In genomic region chr11:96943970-96944369, GRCh38 we compare ENCODE assay signal across 17 cellular contexts.
A peak's percentile ranks its signal among the peaks of the same experiment; 100 is the strongest.
DNase-seq lines count a peak whose midpoint lies in the region; ATAC-seq and TF ChIP-seq lines count a peak whose summit lies in the region.
"Had no signal": no experiment of that assay in that cellular context is flagged by ENCODE, and none has a peak within 500 bp of the region (broad histone marks: within the 10 kb centered on the region; RNA-seq: fewer than 3 reads in every experiment).

No MANE protein-coding gene starts in this region.

- no peak for TF ChIP-seq EP300 in upper lobe of left lung (IDR thresholded peaks at IDR 0.05)

- no peak overlapping the region for H3K27ac Mint-ChIP-seq in endothelial cell (ENCODE audit: unreplicated experiment)

- H3K79me2 ChIP-seq in PC-3 (ENCODE audit: low read length) (no peaks in the 10 kb centered on the region), smooth muscle cell (ENCODE audit: low read depth) (no peaks in the 10 kb centered on the region)

- H3K27me3 Mint-ChIP-seq in endothelial cell (ENCODE audit: unreplicated experiment): no peaks in the 10 kb centered on the region

- H3K36me3 ChIP-seq in left ventricle myocardium inferior (no peaks in the 10 kb centered on the region), heart right ventricle (no peaks in the 10 kb centered on the region), PC-3 (ENCODE audit: low read depth, low read length) (no peaks in the 10 kb centered on the region), smooth muscle cell (ENCODE audit: low read depth) (no peaks in the 10 kb centered on the region), upper lobe of left lung (no peaks in the 10 kb centered on the region)

- H3K4me1 ChIP-seq in left ventricle myocardium inferior (no peaks in the 10 kb centered on the region), heart right ventricle (no peaks in the 10 kb centered on the region), PC-3 (ENCODE audit: insufficient read depth, low read length) (no peaks in the 10 kb centered on the region), smooth muscle cell (ENCODE audit: low read depth) (no peaks in the 10 kb centered on the region), upper lobe of left lung (no peaks in the 10 kb centered on the region)
- H3K4me1 ChIP-seq: A549 had no signal

- H3K4me2 ChIP-seq in PC-3 (ENCODE audit: low read length) (no peak overlapping the region), smooth muscle cell (no peak overlapping the region)
- H3K4me2 ChIP-seq: A549 had no signal

- 59 to 63% methylated on average over 1 of the region's 1 CpG for WGBS in heart right ventricle, 2 donors
- WGBS in smooth muscle cell (ENCODE audit: low lambda C conversion rate): 85% methylated on average over 1 of the region's 1 CpG
- 80 to 85% methylated on average over 1 of the region's 1 CpG for WGBS in upper lobe of left lung, 2 donors

- no peaks in the 10 kb centered on the region for H3K27me3 ChIP-seq in left ventricle myocardium inferior (ENCODE audit: low read depth)
- H3K27me3 ChIP-seq in heart right ventricle: no peaks in the 10 kb centered on the region
- no peaks in the 10 kb centered on the region for H3K27me3 ChIP-seq in PC-3 (ENCODE audit: low read length)
- no peaks in the 10 kb centered on the region for H3K27me3 ChIP-seq in smooth muscle cell (ENCODE audit: low read depth)
- no peaks in the 10 kb centered on the region for H3K27me3 ChIP-seq in upper lobe of left lung

- H3K36me3 Mint-ChIP-seq in endothelial cell (ENCODE audit: low read depth, unreplicated experiment): no peaks in the 10 kb centered on the region

- no peak for TF ChIP-seq POLR2A in upper lobe of left lung (IDR thresholded peaks at IDR 0.05)

- H3K4me3 ChIP-seq in left ventricle myocardium inferior (no peak overlapping the region), heart right ventricle (no peak overlapping the region), PC-3 (ENCODE audit: low read length) (no peak overlapping the region), smooth muscle cell (no peak overlapping the region), upper lobe of left lung (no peak overlapping the region)
- H3K4me3 ChIP-seq: A549 had no signal

- H3K4me1 Mint-ChIP-seq in endothelial cell (ENCODE audit: unreplicated experiment): no peaks in the 10 kb centered on the region

- intact Hi-C loops in left ventricle myocardium inferior (cut with micrococcal nuclease) (no loop called here), heart right ventricle (cut with DNase I) (no loop called here), PC-3 (cut with micrococcal nuclease) (no loop called here), sciatic nerve (cut with DNase I) (no loop called here)

- H4K20me1 ChIP-seq in PC-3 (ENCODE audit: low read length): no peaks in the 10 kb centered on the region
- H4K20me1 ChIP-seq in smooth muscle cell (ENCODE audit: low read depth): no peaks in the 10 kb centered on the region

- POLR2A ChIA-PET in PC-3 (lab: Charles Lee; ENCODE audit: unreplicated experiment): no interaction called here

- ATAC-seq in heart right ventricle (no peak), PC-3 (no peak; the same call in 1 of the 2 replicates), upper lobe of left lung (ENCODE audit: low FRiP score in 2 of 2) (no peak), sciatic nerve (no peak)
- ATAC-seq: A549 had no signal

- DNase-seq in left ventricle myocardium inferior (no peak), heart right ventricle (no peak), PC-3 (peak; percentile 25), endothelial cell (ENCODE audit: low spot score) (no peak), smooth muscle cell (lab: John Stamatoyannopoulos, UW; ENCODE audit: unreplicated experiment) (no peak), upper lobe of left lung (no peak), sciatic nerve (ENCODE audit: low spot score) (no peak)
- no peak for DNase-seq in activated CD8-positive, alpha-beta memory T cell treated with anti-CD3 and anti-CD28 coated beads, Interleukin-2, amount 50 U/mL, for 4 hours
- DNase-seq: C1 segment of cervical spinal cord, DMS 273 treated with DMSO at 0.1 percent for 48 hours, NCI-H1417 treated with DMSO at 0.1 percent for 48 hours, NCI-H1930, NCI-H2227 treated with DMSO at 0.1 percent for 48 hours, NCI-H524 treated with DMSO at 0.1 percent for 48 hours, SIG-M5 had no signal

- CTCF ChIA-PET in PC-3 (lab: Charles Lee): no interaction called here

- H3K27ac ChIP-seq in left ventricle myocardium inferior (replicated peaks) (no peak overlapping the region), heart right ventricle (no peak overlapping the region), PC-3 (ENCODE audit: low read length) (no peak overlapping the region), smooth muscle cell (ENCODE audit: low read depth) (no peak overlapping the region), upper lobe of left lung (no peak overlapping the region)
- H3K27ac ChIP-seq: A549, HL-60 had no signal

- H3F3A ChIP-seq in PC-3 (ENCODE audit: low read length, unreplicated experiment) (no peaks in the 10 kb centered on the region), smooth muscle cell (ENCODE audit: low read depth) (no peaks in the 10 kb centered on the region)

- H3K9me2 ChIP-seq in PC-3 (replicated peaks; ENCODE audit: low read length): no peaks in the 10 kb centered on the region

- no TSS peak for BruUV-seq in PC-3 (replicated peaks; lab: Mats Ljungman, UMichigan)

- H3K9me3 Mint-ChIP-seq in endothelial cell (ENCODE audit: unreplicated experiment): no peaks in the 10 kb centered on the region

- no peak overlapping the region for H3K9ac ChIP-seq in PC-3 (ENCODE audit: low read length)
- no peak overlapping the region for H3K9ac ChIP-seq in smooth muscle cell (ENCODE audit: low read depth)

- H3K4me3 Mint-ChIP-seq in endothelial cell (ENCODE audit: unreplicated experiment): no peak overlapping the region

- no peak overlapping the region for H2AFZ ChIP-seq in PC-3 (ENCODE audit: low read length)
- H2AFZ ChIP-seq in smooth muscle cell (ENCODE audit: low read depth): no peak overlapping the region

- TF ChIP-seq CTCF in left ventricle myocardium inferior (IDR thresholded peaks at IDR 0.05; ENCODE audit: borderline replicate concordance) (peak; percentile 20), heart right ventricle (IDR thresholded peaks at IDR 0.05) (no peak), PC-3 (conservative IDR thresholded peaks at IDR 0.05; ENCODE audit: low read depth, low read length) (no peak; the same call in 1 of the 2 replicates), endothelial cell (IDR thresholded peaks at IDR 0.05; ENCODE audit: unreplicated experiment) (peak; percentile 46), smooth muscle cell (IDR thresholded peaks at IDR 0.05; ENCODE audit: borderline replicate concordance, insufficient read depth, poor library complexity, severe bottlenecking) (peak; percentile 31), upper lobe of left lung (IDR thresholded peaks at IDR 0.05) (no peak)

- H3K9me3 ChIP-seq in left ventricle myocardium inferior (replicated peaks): no peaks in the 10 kb centered on the region
- no peaks in the 10 kb centered on the region for H3K9me3 ChIP-seq in heart right ventricle
- H3K9me3 ChIP-seq in PC-3 (ENCODE audit: low read length): no peaks in the 10 kb centered on the region
- no peaks in the 10 kb centered on the region for H3K9me3 ChIP-seq in smooth muscle cell (replicated peaks; ENCODE audit: low read depth)
- H3K9me3 ChIP-seq in upper lobe of left lung: no peaks in the 10 kb centered on the region
- H3K9me3 ChIP-seq: A549 had no signal

Comparison
In these comparisons a context has a peak if more than half of its experiments do, and no peak if none do; other contexts are left out.
1. CTCF ChIP-seq: peak in left ventricle myocardium inferior (single experiment), endothelial cell (single experiment) and smooth muscle cell (single experiment); none in heart right ventricle (0 of 9), PC-3 (single experiment) and upper lobe of left lung (0 of 6).